In the genomic region with DNA sequence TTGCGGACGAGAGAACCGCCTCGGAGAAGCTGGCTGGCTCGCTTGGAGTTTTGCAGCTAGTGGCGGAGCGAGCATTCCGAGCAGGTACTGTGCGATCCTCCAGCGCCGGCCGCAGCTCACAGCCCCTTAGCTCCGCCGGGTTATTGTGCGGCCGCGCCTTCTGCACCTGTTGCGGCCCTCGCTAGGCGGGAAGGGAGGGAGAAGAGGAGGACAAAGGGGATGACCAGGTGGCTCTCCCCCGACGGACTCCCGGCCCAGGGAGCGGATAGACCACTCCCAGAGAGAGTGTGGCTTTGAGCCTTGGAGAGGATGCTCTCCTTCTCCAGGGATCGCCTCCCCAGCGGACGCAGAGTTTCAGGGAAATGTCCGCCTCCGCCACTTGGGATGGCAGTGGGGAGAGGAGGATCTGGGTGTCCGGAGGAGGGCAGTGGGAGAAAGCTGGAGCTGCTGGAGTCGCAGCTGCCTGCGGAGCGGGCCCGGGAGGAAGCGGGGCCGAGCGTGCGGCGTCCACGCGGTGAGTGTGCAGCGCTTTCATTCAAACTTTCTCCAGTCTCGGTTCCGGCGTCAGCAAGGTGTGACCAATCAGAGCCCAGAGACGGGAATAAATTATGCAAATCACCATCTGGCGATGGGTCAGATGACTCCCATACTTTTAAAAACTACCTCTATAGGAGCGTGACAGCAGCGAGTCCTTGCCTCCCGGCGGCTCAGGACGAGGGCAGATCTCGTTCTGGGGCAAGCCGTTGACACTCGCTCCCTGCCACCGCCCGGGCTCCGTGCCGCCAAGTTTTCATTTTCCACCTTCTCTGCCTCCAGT, we compare ENCODE assay signal across 1 cellular context.
A peak's percentile ranks its signal among the peaks of the same experiment; 100 is the strongest.
TF ChIP-seq lines count a peak whose summit lies in the region.

A gene (plus strand): TSS at position 681 of the 817 bp plus-strand sequence. CDS start 252 bp downstream, outside the sequence.

TF ChIP-seq in HepG2, 621 proteins besides CTCF, POLR2A, EP300 and RAD21 (continued from another document and continues in another):
- TF ChIP-seq, protein P1, sequence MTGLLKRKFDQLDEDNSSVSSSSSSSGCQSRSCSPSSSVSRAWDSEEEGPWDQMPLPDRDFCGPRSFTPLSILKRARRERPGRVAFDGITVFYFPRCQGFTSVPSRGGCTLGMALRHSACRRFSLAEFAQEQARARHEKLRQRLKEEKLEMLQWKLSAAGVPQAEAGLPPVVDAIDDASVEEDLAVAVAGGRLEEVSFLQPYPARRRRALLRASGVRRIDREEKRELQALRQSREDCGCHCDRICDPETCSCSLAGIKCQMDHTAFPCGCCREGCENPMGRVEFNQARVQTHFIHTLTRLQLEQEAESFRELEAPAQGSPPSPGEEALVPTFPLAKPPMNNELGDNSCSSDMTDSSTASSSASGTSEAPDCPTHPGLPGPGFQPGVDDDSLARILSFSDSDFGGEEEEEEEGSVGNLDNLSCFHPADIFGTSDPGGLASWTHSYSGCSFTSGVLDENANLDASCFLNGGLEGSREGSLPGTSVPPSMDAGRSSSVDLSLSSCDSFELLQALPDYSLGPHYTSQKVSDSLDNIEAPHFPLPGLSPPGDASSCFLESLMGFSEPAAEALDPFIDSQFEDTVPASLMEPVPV (CRISPR knock-in tag; IDR thresholded peaks at IDR 0.05) = 0 out of 2 replicates have a peak, but pooled peaks have one; percentile 20
- TF ChIP-seq TAF1 (CRISPR knock-in tag; IDR thresholded peaks at IDR 0.05) = peak; percentile 44; the same call in 1 of the 2 replicates
- TF ChIP-seq CCAR2 (optimal IDR thresholded peaks at IDR 0.05; ENCODE audit: low read depth, low read length) = no peak
- peak; percentile 32 for TF ChIP-seq ZNF883 (CRISPR knock-in tag; IDR thresholded peaks at IDR 0.05; ENCODE audit: not compliant biosample characterization)
- 0 out of 2 replicates have a peak, but pooled peaks have one; percentile 20 for TF ChIP-seq ZNF768 (CRISPR knock-in tag; IDR thresholded peaks at IDR 0.05)
- peak; percentile 83; the same call in 1 of the 2 replicates for TF ChIP-seq CENPT (CRISPR knock-in tag; IDR thresholded peaks at IDR 0.05; ENCODE audit: low read depth)
- TF ChIP-seq, protein P2, sequence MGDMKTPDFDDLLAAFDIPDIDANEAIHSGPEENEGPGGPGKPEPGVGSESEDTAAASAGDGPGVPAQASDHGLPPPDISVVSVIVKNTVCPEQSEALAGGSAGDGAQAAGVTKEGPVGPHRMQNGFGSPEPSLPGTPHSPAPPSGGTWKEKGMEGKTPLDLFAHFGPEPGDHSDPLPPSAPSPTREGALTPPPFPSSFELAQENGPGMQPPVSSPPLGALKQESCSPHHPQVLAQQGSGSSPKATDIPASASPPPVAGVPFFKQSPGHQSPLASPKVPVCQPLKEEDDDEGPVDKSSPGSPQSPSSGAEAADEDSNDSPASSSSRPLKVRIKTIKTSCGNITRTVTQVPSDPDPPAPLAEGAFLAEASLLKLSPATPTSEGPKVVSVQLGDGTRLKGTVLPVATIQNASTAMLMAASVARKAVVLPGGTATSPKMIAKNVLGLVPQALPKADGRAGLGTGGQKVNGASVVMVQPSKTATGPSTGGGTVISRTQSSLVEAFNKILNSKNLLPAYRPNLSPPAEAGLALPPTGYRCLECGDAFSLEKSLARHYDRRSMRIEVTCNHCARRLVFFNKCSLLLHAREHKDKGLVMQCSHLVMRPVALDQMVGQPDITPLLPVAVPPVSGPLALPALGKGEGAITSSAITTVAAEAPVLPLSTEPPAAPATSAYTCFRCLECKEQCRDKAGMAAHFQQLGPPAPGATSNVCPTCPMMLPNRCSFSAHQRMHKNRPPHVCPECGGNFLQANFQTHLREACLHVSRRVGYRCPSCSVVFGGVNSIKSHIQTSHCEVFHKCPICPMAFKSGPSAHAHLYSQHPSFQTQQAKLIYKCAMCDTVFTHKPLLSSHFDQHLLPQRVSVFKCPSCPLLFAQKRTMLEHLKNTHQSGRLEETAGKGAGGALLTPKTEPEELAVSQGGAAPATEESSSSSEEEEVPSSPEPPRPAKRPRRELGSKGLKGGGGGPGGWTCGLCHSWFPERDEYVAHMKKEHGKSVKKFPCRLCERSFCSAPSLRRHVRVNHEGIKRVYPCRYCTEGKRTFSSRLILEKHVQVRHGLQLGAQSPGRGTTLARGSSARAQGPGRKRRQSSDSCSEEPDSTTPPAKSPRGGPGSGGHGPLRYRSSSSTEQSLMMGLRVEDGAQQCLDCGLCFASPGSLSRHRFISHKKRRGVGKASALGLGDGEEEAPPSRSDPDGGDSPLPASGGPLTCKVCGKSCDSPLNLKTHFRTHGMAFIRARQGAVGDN (CRISPR knock-in tag; IDR thresholded peaks at IDR 0.05) = peak; percentile 89
- TF ChIP-seq, protein P3, sequence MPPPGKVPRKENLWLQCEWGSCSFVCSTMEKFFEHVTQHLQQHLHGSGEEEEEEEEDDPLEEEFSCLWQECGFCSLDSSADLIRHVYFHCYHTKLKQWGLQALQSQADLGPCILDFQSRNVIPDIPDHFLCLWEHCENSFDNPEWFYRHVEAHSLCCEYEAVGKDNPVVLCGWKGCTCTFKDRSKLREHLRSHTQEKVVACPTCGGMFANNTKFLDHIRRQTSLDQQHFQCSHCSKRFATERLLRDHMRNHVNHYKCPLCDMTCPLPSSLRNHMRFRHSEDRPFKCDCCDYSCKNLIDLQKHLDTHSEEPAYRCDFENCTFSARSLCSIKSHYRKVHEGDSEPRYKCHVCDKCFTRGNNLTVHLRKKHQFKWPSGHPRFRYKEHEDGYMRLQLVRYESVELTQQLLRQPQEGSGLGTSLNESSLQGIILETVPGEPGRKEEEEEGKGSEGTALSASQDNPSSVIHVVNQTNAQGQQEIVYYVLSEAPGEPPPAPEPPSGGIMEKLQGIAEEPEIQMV (CRISPR knock-in tag; IDR thresholded peaks at IDR 0.05; ENCODE audit: low read depth) = peak; percentile 64; the same call in 1 of the 2 replicates
- TF ChIP-seq ARNT2 (CRISPR knock-in tag; IDR thresholded peaks at IDR 0.05; ENCODE audit: low read depth) = peak; percentile 73; the same call in 1 of the 2 replicates
- TF ChIP-seq SAFB2 (CRISPR knock-in tag; IDR thresholded peaks at IDR 0.05; ENCODE audit: borderline replicate concordance, low read depth) = 0 out of 2 replicates have a peak, but pooled peaks have one; percentile 42
- TF ChIP-seq ZBTB20 (CRISPR knock-in tag; IDR thresholded peaks at IDR 0.05; ENCODE audit: borderline replicate concordance, low read depth) = no peak
- TF ChIP-seq HDAC2 (CRISPR knock-in tag; IDR thresholded peaks at IDR 0.05) = 0 out of 2 replicates have a peak, but pooled peaks have one; percentile 22
- TF ChIP-seq, protein P4, sequence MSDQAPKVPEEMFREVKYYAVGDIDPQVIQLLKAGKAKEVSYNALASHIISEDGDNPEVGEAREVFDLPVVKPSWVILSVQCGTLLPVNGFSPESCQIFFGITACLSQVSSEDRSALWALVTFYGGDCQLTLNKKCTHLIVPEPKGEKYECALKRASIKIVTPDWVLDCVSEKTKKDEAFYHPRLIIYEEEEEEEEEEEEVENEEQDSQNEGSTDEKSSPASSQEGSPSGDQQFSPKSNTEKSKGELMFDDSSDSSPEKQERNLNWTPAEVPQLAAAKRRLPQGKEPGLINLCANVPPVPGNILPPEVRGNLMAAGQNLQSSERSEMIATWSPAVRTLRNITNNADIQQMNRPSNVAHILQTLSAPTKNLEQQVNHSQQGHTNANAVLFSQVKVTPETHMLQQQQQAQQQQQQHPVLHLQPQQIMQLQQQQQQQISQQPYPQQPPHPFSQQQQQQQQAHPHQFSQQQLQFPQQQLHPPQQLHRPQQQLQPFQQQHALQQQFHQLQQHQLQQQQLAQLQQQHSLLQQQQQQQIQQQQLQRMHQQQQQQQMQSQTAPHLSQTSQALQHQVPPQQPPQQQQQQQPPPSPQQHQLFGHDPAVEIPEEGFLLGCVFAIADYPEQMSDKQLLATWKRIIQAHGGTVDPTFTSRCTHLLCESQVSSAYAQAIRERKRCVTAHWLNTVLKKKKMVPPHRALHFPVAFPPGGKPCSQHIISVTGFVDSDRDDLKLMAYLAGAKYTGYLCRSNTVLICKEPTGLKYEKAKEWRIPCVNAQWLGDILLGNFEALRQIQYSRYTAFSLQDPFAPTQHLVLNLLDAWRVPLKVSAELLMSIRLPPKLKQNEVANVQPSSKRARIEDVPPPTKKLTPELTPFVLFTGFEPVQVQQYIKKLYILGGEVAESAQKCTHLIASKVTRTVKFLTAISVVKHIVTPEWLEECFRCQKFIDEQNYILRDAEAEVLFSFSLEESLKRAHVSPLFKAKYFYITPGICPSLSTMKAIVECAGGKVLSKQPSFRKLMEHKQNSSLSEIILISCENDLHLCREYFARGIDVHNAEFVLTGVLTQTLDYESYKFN (CRISPR knock-in tag; conservative IDR thresholded peaks at IDR 0.05) = 0 out of 2 replicates have a peak, but pooled peaks have one; percentile 16
- TF ChIP-seq TOPORS (CRISPR knock-in tag; IDR thresholded peaks at IDR 0.05) = no peak
- TF ChIP-seq BORCS8-MEF2B (CRISPR knock-in tag; IDR thresholded peaks at IDR 0.05) = peak; percentile 60
- no peak for TF ChIP-seq SYNCRIP (IDR thresholded peaks at IDR 0.05; ENCODE audit: insufficient read depth, low read depth, low read length)
- TF ChIP-seq ZNF562 (CRISPR knock-in tag; IDR thresholded peaks at IDR 0.05; ENCODE audit: borderline replicate concordance) = peak; percentile 78; the same call in 1 of the 2 replicates
- peak; percentile 63; the same call in 1 of the 2 replicates for TF ChIP-seq POLR2AphosphoS5 (IDR thresholded peaks at IDR 0.05; ENCODE audit: low read depth, low read length)
- TF ChIP-seq, protein P5, sequence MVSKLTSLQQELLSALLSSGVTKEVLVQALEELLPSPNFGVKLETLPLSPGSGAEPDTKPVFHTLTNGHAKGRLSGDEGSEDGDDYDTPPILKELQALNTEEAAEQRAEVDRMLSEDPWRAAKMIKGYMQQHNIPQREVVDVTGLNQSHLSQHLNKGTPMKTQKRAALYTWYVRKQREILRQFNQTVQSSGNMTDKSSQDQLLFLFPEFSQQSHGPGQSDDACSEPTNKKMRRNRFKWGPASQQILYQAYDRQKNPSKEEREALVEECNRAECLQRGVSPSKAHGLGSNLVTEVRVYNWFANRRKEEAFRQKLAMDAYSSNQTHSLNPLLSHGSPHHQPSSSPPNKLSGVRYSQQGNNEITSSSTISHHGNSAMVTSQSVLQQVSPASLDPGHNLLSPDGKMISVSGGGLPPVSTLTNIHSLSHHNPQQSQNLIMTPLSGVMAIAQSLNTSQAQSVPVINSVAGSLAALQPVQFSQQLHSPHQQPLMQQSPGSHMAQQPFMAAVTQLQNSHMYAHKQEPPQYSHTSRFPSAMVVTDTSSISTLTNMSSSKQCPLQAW (CRISPR knock-in tag; IDR thresholded peaks at IDR 0.05) = peak; percentile 1; the same call in 1 of the 2 replicates
- TF ChIP-seq ZSCAN29 (CRISPR knock-in tag; conservative IDR thresholded peaks at IDR 0.05) = peak; percentile 82
- TF ChIP-seq, protein P6, sequence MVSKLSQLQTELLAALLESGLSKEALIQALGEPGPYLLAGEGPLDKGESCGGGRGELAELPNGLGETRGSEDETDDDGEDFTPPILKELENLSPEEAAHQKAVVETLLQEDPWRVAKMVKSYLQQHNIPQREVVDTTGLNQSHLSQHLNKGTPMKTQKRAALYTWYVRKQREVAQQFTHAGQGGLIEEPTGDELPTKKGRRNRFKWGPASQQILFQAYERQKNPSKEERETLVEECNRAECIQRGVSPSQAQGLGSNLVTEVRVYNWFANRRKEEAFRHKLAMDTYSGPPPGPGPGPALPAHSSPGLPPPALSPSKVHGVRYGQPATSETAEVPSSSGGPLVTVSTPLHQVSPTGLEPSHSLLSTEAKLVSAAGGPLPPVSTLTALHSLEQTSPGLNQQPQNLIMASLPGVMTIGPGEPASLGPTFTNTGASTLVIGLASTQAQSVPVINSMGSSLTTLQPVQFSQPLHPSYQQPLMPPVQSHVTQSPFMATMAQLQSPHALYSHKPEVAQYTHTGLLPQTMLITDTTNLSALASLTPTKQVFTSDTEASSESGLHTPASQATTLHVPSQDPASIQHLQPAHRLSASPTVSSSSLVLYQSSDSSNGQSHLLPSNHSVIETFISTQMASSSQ (IDR thresholded peaks at IDR 0.05; ENCODE audit: low read depth) = no peak
- TF ChIP-seq, protein P6 (CRISPR knock-in tag; IDR thresholded peaks at IDR 0.05; ENCODE audit: borderline replicate concordance) = 0 out of 2 replicates have a peak, but pooled peaks have one; percentile 29
- 0 out of 2 replicates have a peak, but pooled peaks have one; percentile 28 for TF ChIP-seq ZSCAN21 (CRISPR knock-in tag; IDR thresholded peaks at IDR 0.05; ENCODE audit: borderline replicate concordance)
- TF ChIP-seq SPEN (CRISPR knock-in tag; IDR thresholded peaks at IDR 0.05; ENCODE audit: low read depth) = peak; percentile 38; the same call in 1 of the 2 replicates
- peak; percentile 78 for TF ChIP-seq ZNF263 (CRISPR knock-in tag; IDR thresholded peaks at IDR 0.05)
- TF ChIP-seq, protein P7, sequence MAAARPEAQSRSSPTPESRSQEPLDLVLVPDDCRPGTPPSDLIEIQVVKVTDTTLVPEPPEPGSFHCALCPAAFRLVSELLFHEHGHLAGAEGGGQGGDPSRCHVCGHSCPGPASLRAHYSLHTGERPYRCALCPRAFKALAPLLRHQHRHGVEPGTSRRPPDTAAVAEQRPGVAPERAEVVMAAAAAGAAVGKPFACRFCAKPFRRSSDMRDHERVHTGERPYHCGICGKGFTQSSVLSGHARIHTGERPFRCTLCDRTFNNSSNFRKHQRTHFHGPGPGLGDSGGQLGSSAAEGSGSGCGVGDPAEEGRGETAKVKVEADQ (CRISPR knock-in tag; IDR thresholded peaks at IDR 0.05; ENCODE audit: borderline replicate concordance) = peak; percentile 50; the same call in 1 of the 2 replicates
- 0 out of 2 replicates have a peak, but pooled peaks have one; percentile 10 for TF ChIP-seq FOXJ3 (CRISPR knock-in tag; IDR thresholded peaks at IDR 0.05; ENCODE audit: borderline replicate concordance)
- 0 out of 2 replicates have a peak, but pooled peaks have one; percentile 47 for TF ChIP-seq ZNF605 (CRISPR knock-in tag; IDR thresholded peaks at IDR 0.05)
- TF ChIP-seq MXI1 (IDR thresholded peaks at IDR 0.05; ENCODE audit: borderline replicate concordance, low read depth, low read length) = peak; percentile 86; the same call in 1 of the 3 replicates
- TF ChIP-seq, protein P8, sequence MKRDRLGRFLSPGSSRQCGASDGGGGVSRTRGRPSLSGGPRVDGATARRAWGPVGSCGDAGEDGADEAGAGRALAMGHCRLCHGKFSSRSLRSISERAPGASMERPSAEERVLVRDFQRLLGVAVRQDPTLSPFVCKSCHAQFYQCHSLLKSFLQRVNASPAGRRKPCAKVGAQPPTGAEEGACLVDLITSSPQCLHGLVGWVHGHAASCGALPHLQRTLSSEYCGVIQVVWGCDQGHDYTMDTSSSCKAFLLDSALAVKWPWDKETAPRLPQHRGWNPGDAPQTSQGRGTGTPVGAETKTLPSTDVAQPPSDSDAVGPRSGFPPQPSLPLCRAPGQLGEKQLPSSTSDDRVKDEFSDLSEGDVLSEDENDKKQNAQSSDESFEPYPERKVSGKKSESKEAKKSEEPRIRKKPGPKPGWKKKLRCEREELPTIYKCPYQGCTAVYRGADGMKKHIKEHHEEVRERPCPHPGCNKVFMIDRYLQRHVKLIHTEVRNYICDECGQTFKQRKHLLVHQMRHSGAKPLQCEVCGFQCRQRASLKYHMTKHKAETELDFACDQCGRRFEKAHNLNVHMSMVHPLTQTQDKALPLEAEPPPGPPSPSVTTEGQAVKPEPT (CRISPR knock-in tag; IDR thresholded peaks at IDR 0.05; ENCODE audit: low read depth) = 0 out of 2 replicates have a peak, but pooled peaks have one; percentile 26
- no peak for TF ChIP-seq MYNN (CRISPR knock-in tag; IDR thresholded peaks at IDR 0.05; ENCODE audit: low read depth)
